ENCODE assay signal across 25 cellular contexts in genomic region chr18:49752095-49752457, GRCh38.
"Had no signal": no experiment of that assay in that cellular context is flagged by ENCODE, and none has a peak within 500 bp of the region (broad histone marks: within the 10 kb centered on the region; RNA-seq: fewer than 3 reads in every experiment).

No MANE protein-coding gene starts in this region.

- H3K4me1 ChIP-seq: colonic mucosa, gastrocnemius medialis, left ventricle myocardium inferior, prostate gland, suprapubic skin, tibial nerve had no signal

- ATAC-seq: activated CD4-positive, CD25-positive, alpha-beta regulatory T cell treated with anti-CD3 and anti-CD28 coated beads, Interleukin-2, amount 50 U/mL, for 24 hours; gastrocnemius medialis had no signal

- H3K4me1 Mint-ChIP-seq: activated CD4-positive, alpha-beta T cell treated with anti-CD3 and anti-CD28 coated beads, Interleukin-2, amount 10 ng/mL, durations not matched to agents 24 days and 14 days; nephron had no signal

- H3K27ac Mint-ChIP-seq: activated CD4-positive, alpha-beta memory T cell treated with anti-CD3 and anti-CD28 coated beads, Interleukin-2, amount 10 ng/mL, durations not matched to agents 7 days and 5 days; activated CD4-positive, alpha-beta T cell treated with anti-CD3 and anti-CD28 coated beads, Interleukin-2, amount 10 ng/mL, durations not matched to agents 24 days and 14 days; activated naive CD8-positive, alpha-beta T cell; activated T-helper 2 cell treated with anti-CD3 and anti-CD28 coated beads, Interferon-gamma antibody, Interleukin-2, Interleukin-4, amounts not matched to agents 10 μg/mL and 5 μg/mL and 100 μg/mL, durations not matched to agents 14 hours and 24 hours and 36 hours; nephron had no signal

- H3K36me3 Mint-ChIP-seq: activated naive CD8-positive, alpha-beta T cell had no signal

- H3K36me3 ChIP-seq: colonic mucosa, gastrocnemius medialis, left ventricle myocardium inferior, neutrophil, ovary, prostate gland, suprapubic skin, tibial nerve had no signal

- H3K4me3 ChIP-seq: colonic mucosa, gastrocnemius medialis, left ventricle myocardium inferior, lung, ovary, prostate gland, smooth muscle cell, suprapubic skin, tibial nerve had no signal

- H3K9me3 ChIP-seq: colonic mucosa, gastrocnemius medialis, left ventricle myocardium inferior, neutrophil, ovary, prostate gland, suprapubic skin, tibial nerve had no signal

- DNase-seq: activated CD4-positive, alpha-beta memory T cell treated with anti-CD3 and anti-CD28 coated beads, Interleukin-2, amount 10 ng/mL, durations not matched to agents 7 days and 5 days; activated CD4-positive, alpha-beta T cell treated with anti-CD3 and anti-CD28 coated beads, Interleukin-2, amount 10 ng/mL, durations not matched to agents 24 days and 14 days; activated naive CD4-positive, alpha-beta T cell treated with Interleukin-2 at 50 U/mL for 16 hours; activated T-cell treated with anti-CD3 and anti-CD28 coated beads, Interleukin-2, amount 50 U/mL, for 48 hours; anterior cingulate cortex; colonic mucosa; effector CD8-positive, alpha-beta T cell; erythroblast; gastrocnemius medialis; hippocampal formation; left ventricle myocardium inferior; ovary; retina; stimulated activated CD4-positive, alpha-beta T cell treated with anti-CD3 and anti-CD28 coated beads, Interleukin-1b, Interleukin-23, amount 100 ng/mL, for 48 hours had no signal

- H3K4me2 ChIP-seq: smooth muscle cell had no signal

- H3K4me3 Mint-ChIP-seq: activated CD4-positive, alpha-beta memory T cell treated with anti-CD3 and anti-CD28 coated beads, Interleukin-2, amount 10 ng/mL, durations not matched to agents 7 days and 5 days; activated CD4-positive, alpha-beta T cell treated with anti-CD3 and anti-CD28 coated beads, Interleukin-2, amount 10 ng/mL, durations not matched to agents 24 days and 14 days; activated naive CD8-positive, alpha-beta T cell; nephron had no signal

- H3K27ac ChIP-seq: colonic mucosa, gastrocnemius medialis, left ventricle myocardium inferior, neutrophil, ovary, prostate gland, suprapubic skin, tibial nerve, VCaP had no signal

- H3K27me3 ChIP-seq: colonic mucosa, gastrocnemius medialis, neutrophil, ovary, tibial nerve had no signal

- H3K9me3 Mint-ChIP-seq: nephron had no signal
